Comparison of ENCODE assay signal across 1 cellular context in genomic region chr19:16076154-16076957, GRCh38.
TF ChIP-seq lines count a peak whose summit lies in the region.

TSS of gene TPM4 (plus strand) at chr19:16076495. CDS start at chr19:16076566, 71 bp downstream.

TF ChIP-seq in IMR-90, 13 proteins besides CTCF, POLR2A, EP300 and RAD21 (continued from another document):
- TF ChIP-seq CHD1 (IDR thresholded peaks at IDR 0.05; ENCODE audit: low read depth, low read length) (no peak), RCOR1 (IDR thresholded peaks at IDR 0.05; ENCODE audit: insufficient replicate concordance, low read length) (no peak), CEBPB (IDR thresholded peaks at IDR 0.05; ENCODE audit: low read depth, low read length) (no peak), MXI1 (IDR thresholded peaks at IDR 0.05; ENCODE audit: borderline replicate concordance, low read depth, low read length) (0 out of 2 replicates have a peak, but pooled peaks have one; percentile 12), MAZ (IDR thresholded peaks at IDR 0.05; ENCODE audit: borderline replicate concordance, low read depth, low read length) (peak; percentile 87; the same call in 1 of the 2 replicates)
- TF ChIP-seq, protein P1, sequence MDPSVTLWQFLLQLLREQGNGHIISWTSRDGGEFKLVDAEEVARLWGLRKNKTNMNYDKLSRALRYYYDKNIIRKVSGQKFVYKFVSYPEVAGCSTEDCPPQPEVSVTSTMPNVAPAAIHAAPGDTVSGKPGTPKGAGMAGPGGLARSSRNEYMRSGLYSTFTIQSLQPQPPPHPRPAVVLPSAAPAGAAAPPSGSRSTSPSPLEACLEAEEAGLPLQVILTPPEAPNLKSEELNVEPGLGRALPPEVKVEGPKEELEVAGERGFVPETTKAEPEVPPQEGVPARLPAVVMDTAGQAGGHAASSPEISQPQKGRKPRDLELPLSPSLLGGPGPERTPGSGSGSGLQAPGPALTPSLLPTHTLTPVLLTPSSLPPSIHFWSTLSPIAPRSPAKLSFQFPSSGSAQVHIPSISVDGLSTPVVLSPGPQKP (IDR thresholded peaks at IDR 0.05; ENCODE audit: borderline replicate concordance, low read depth, low read length): no peak
